ENCODE assay signal across 34 cellular contexts in the genomic region with DNA sequence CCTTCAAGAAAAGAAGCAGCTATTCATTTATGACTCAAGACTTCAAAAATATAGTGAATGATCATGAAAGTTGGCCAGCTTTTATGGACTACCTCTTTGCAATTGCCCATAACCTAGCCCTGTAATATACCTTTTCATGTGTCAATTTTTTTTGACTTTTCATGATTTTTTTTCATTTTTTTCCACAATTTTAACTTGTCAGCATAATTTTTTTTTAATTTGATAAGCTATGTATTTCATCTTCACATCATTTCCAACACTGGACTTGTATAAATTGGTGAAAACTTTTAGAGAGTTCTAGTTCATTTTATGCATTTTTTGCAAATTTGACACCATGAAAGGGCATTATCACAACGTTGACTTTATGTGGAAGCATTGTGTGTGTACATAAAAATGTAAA.
"Had no signal": no experiment of that assay in that cellular context is flagged by ENCODE, and none has a peak within 500 bp of the region (broad histone marks: within the 10 kb centered on the region; RNA-seq: fewer than 3 reads in every experiment).

No MANE protein-coding gene starts in this region.

- H3K4me3 ChIP-seq: adrenal gland, body of pancreas, breast epithelium had no signal

- H3K4me1 ChIP-seq: adrenal gland, body of pancreas, breast epithelium had no signal

- DNase-seq: activated B cell treated with CpG ODN at 0.5 μM for 24 hours; activated CD4-positive, alpha-beta memory T cell treated with anti-CD3 and anti-CD28 coated beads for 36 hours; activated CD4-positive, alpha-beta T cell treated with anti-CD3 and anti-CD28 coated beads for 4 hours; activated CD4-positive, alpha-beta T cell treated with anti-CD3 and anti-CD28 coated beads, Interleukin-2, amount 10 ng/mL, durations not matched to agents 24 days and 14 days; activated CD4-positive, alpha-beta T cell treated with anti-CD3 and anti-CD28 coated beads, Interleukin-2, amount 50 U/mL, for 1 hour; activated CD4-positive, alpha-beta T cell treated with anti-CD3 and anti-CD28 coated beads, Interleukin-2, amount 50 U/mL, for 4 hours; activated CD4-positive, CD25-positive, alpha-beta regulatory T cell treated with anti-CD3 and anti-CD28 coated beads, Interleukin-2, amount 50 U/mL, for 72 hours; activated CD8-positive, alpha-beta memory T cell treated with anti-CD3 and anti-CD28 coated beads, Interleukin-2, amount 50 U/mL, for 4 hours; activated CD8-positive, alpha-beta T cell treated with anti-CD3 and anti-CD28 coated beads for 36 hours; activated effector memory CD4-positive, alpha-beta T cell treated with anti-CD3 and anti-CD28 coated beads, Interleukin-2, amount 50 U/mL, for 16 hours; activated gamma-delta T cell treated with Interleukin-2 at 50 U/mL for 16 hours; activated naive CD4-positive, alpha-beta T cell; activated naive CD4-positive, alpha-beta T cell treated with anti-CD3 and anti-CD28 coated beads for 36 hours; activated naive CD4-positive, alpha-beta T cell treated with anti-CD3 and anti-CD28 coated beads, Interleukin-2, amount 50 U/mL, for 16 hours; activated naive CD8-positive, alpha-beta T cell treated with anti-CD3 and anti-CD28 coated beads for 36 hours; activated T-cell treated with anti-CD3 and anti-CD28 coated beads for 4 hours; activated T-cell treated with anti-CD3 and anti-CD28 coated beads, Interleukin-2, amount 50 U/mL, for 1 hour; activated T-cell treated with anti-CD3 and anti-CD28 coated beads, Interleukin-2, amount 50 U/mL, for 4 hours; activated T-cell treated with anti-CD3 and anti-CD28 coated beads, Interleukin-2, amount 50 U/mL, for 72 hours; adrenal gland; amniotic stem cell; aorta; body of pancreas; brain microvascular endothelial cell; central memory CD4-positive, alpha-beta T cell; T-helper 2 cell; T-helper 9 cell had no signal

- FAIRE-seq: astrocyte, colon, TTC549 had no signal

- ATAC-seq: activated CD8-positive, alpha-beta T cell treated with anti-CD3 and anti-CD28 coated beads for 36 hours; activated naive CD4-positive, alpha-beta T cell treated with anti-CD3 and anti-CD28 coated beads, Interleukin-2, amount 50 U/mL, for 72 hours; activated T-cell treated with anti-CD3 and anti-CD28 coated beads, Interleukin-2, amount 50 U/mL, for 4 hours; activated T-cell treated with anti-CD3 and anti-CD28 coated beads, Interleukin-2, amount 50 U/mL, for 72 hours; activated T-helper 17 cell treated with anti-CD3 and anti-CD28 coated beads, Interleukin-2, amount 50 U/mL, for 72 hours; body of pancreas had no signal

- H3K36me3 ChIP-seq: adrenal gland, brain microvascular endothelial cell, breast epithelium had no signal

- H3K27me3 ChIP-seq: adrenal gland, body of pancreas, brain microvascular endothelial cell, breast epithelium had no signal

- H3K27ac ChIP-seq: adrenal gland, body of pancreas, brain microvascular endothelial cell, breast epithelium, VCaP had no signal
